In genomic region chr15:66080791-66081475, GRCh38 we compare ENCODE assay signal across 1 cellular context.
TF ChIP-seq lines count a peak whose summit lies in the region.

No MANE protein-coding gene starts in this region.

TF ChIP-seq in HCT116, 20 proteins besides CTCF, POLR2A, EP300 and RAD21 (continued from another document):
- TF ChIP-seq REST (IDR thresholded peaks at IDR 0.05; ENCODE audit: low read depth), result no peak
